Comparison of ENCODE assay signal across 8 cellular contexts in genomic region chr3:99817437-99818240, GRCh38. TPM values are rescaled to one million over a fixed set of nuclear protein-coding genes. Genes with fewer than 3 reads are reported as not detected.
A peak's percentile ranks its signal among the peaks of the same experiment; 100 is the strongest.
DNase-seq lines count a peak whose midpoint lies in the region; ATAC-seq, FAIRE-seq and TF ChIP-seq lines count a peak whose summit lies in the region.

TSS of gene CMSS1 (plus strand) at chr3:99817862.

- H3F3A ChIP-seq in smooth muscle cell (ENCODE audit: low read depth) = no peaks in the 10 kb centered on the region

- FAIRE-seq in bronchial epithelial cell (lab: Jason Lieb, UNC) = no peak

- H3K4me2 ChIP-seq in smooth muscle cell = peak within 1 kb of the TSS; percentile 88

- DNase-seq in AG08396 (ENCODE audit: low spot score) (peak; percentile 94), NCI-H2227 treated with DMSO at 0.1 percent for 48 hours (lab: John Stamatoyannopoulos, UW) (peak; percentile 84), bronchial epithelial cell (ENCODE audit: low read depth) (peak; percentile 79), iPS-NIHi7 (ENCODE audit: extremely low spot score) (peak; percentile 90), smooth muscle cell (lab: John Stamatoyannopoulos, UW; ENCODE audit: unreplicated experiment) (peak; percentile 87)

- peaks cover 10% of the 10 kb centered on the region for H3K4me1 ChIP-seq in smooth muscle cell (ENCODE audit: low read depth)

- H4K20me1 ChIP-seq in smooth muscle cell (ENCODE audit: low read depth) = no peaks in the 10 kb centered on the region

- no peak for TF ChIP-seq CTCF in WI38 (IDR thresholded peaks at IDR 0.05; ENCODE audit: low read depth, low read length)
- peak; percentile 43 for TF ChIP-seq CTCF in bronchial epithelial cell (IDR thresholded peaks at IDR 0.05; ENCODE audit: insufficient read depth, low read length, severe bottlenecking)
- no peak for TF ChIP-seq CTCF in smooth muscle cell (IDR thresholded peaks at IDR 0.05; ENCODE audit: borderline replicate concordance, insufficient read depth, poor library complexity, severe bottlenecking)

- peak within 1 kb of the TSS; percentile 95 for H3K9ac ChIP-seq in smooth muscle cell (ENCODE audit: low read depth)

- H3K27me3 ChIP-seq in bronchial epithelial cell (ENCODE audit: control insufficient read depth, insufficient read depth, low read length) (no peaks in the 10 kb centered on the region), smooth muscle cell (ENCODE audit: low read depth) (no peaks in the 10 kb centered on the region)

- peaks cover 18% of the 10 kb centered on the region for H3K79me2 ChIP-seq in smooth muscle cell (ENCODE audit: low read depth)

- H2AFZ ChIP-seq in smooth muscle cell (ENCODE audit: low read depth) = peak within 1 kb of the TSS; percentile 86

- WGBS in smooth muscle cell (ENCODE audit: low lambda C conversion rate) = under 1% methylated on average over 60 of the region's 60 CpGs

- H3K4me3 ChIP-seq in WI38 (ENCODE audit: low read depth, low read length) = peak within 1 kb of the TSS; percentile 79
- H3K4me3 ChIP-seq in bronchial epithelial cell (ENCODE audit: low read depth, low read length) = peak within 1 kb of the TSS; percentile 57
- peak within 1 kb of the TSS; percentile 64 for H3K4me3 ChIP-seq in smooth muscle cell

- peak within 1 kb of the TSS; percentile 88 for H3K27ac ChIP-seq in smooth muscle cell (ENCODE audit: low read depth)

- no peaks in the 10 kb centered on the region for H3K36me3 ChIP-seq in bronchial epithelial cell (ENCODE audit: control insufficient read depth, insufficient read depth, low read length)
- H3K36me3 ChIP-seq in smooth muscle cell (ENCODE audit: low read depth) = no peaks in the 10 kb centered on the region

- no peaks in the 10 kb centered on the region for H3K9me3 ChIP-seq in smooth muscle cell (replicated peaks; ENCODE audit: low read depth)

- ATAC-seq in GM18907 (IDR thresholded peaks at IDR 0.05; ENCODE audit: unreplicated experiment) (peak; percentile 98), HG03159 (IDR thresholded peaks at IDR 0.05; ENCODE audit: unreplicated experiment) (peak; percentile 98)

RNA-seq across cellular contexts. Expression of gene CMSS1, which starts in this region (rescaled TPM):
- total RNA-seq in bronchial epithelial cell (15.9 and 21.3 TPM in 2 replicates), smooth muscle cell (11.6 and 19.2 TPM in 2 replicates)
- 19.7 and 24.1 TPM in 2 replicates for polyA plus RNA-seq in smooth muscle cell

Comparison
In these comparisons a context has a peak if more than half of its experiments do, and no peak if none do; other contexts are left out.
1. Peak in every context shown above with its lines: DNase-seq, ATAC-seq, H3K4me3 ChIP-seq and H3K27ac ChIP-seq.